ENCODE assay signal across 1 cellular context in genomic region chr10:27251554-27251953, GRCh38.
TF ChIP-seq lines count a peak whose summit lies in the region.

No MANE protein-coding gene starts in this region.

TF ChIP-seq in K562, 482 proteins besides CTCF, POLR2A, EP300 and RAD21:
- TF ChIP-seq ZBTB9 (CRISPR knock-in tag; IDR thresholded peaks at IDR 0.05) (no peak), LEF1 (IDR thresholded peaks at IDR 0.05) (no peak), CXXC5 (CRISPR knock-in tag; IDR thresholded peaks at IDR 0.05) (no peak), STAT6 (CRISPR knock-in tag; IDR thresholded peaks at IDR 0.05) (no peak), HLTF (IDR thresholded peaks at IDR 0.05) (no peak), SMARCB1 (IDR thresholded peaks at IDR 0.05; ENCODE audit: insufficient read length, low read depth) (no peak), ZNF644 (tag; IDR thresholded peaks at IDR 0.05; ENCODE audit: low read depth) (no peak), ZNF224 (CRISPR knock-in tag; IDR thresholded peaks at IDR 0.05) (no peak), GTF2A2 (tag; IDR thresholded peaks at IDR 0.05) (no peak), ATF3 (IDR thresholded peaks at IDR 0.05) (no peak), ATF3 (CRISPR knock-in tag; conservative IDR thresholded peaks at IDR 0.05) (no peak), RFX7 (CRISPR knock-in tag; IDR thresholded peaks at IDR 0.05) (no peak), ZZZ3 (IDR thresholded peaks at IDR 0.05) (no peak), E2F6 (IDR thresholded peaks at IDR 0.05; ENCODE audit: borderline replicate concordance in 1 of 2, extremely low read depth in 1 of 2, insufficient read depth in 1 of 2, insufficient read length in 1 of 2, low read depth in 1 of 2, low read length in 1 of 2, poor library complexity in 1 of 2, severe bottlenecking in 1 of 2) (no peak), MXI1 (IDR thresholded peaks at IDR 0.05; ENCODE audit: low read depth, low read length) (no peak), POLR2B (IDR thresholded peaks at IDR 0.05; ENCODE audit: low read depth, partially characterized antibody) (no peak), SMC3 (conservative IDR thresholded peaks at IDR 0.05; ENCODE audit: insufficient read depth, low read depth, low read length) (no peak), GATAD2A (IDR thresholded peaks at IDR 0.05) (no peak), GTF2B (IDR thresholded peaks at IDR 0.05; ENCODE audit: extremely low read depth, insufficient read length) (no peak), OTX1 (CRISPR knock-in tag; IDR thresholded peaks at IDR 0.05) (no peak), ZBED1 (IDR thresholded peaks at IDR 0.05) (no peak)
